In the genomic region with DNA sequence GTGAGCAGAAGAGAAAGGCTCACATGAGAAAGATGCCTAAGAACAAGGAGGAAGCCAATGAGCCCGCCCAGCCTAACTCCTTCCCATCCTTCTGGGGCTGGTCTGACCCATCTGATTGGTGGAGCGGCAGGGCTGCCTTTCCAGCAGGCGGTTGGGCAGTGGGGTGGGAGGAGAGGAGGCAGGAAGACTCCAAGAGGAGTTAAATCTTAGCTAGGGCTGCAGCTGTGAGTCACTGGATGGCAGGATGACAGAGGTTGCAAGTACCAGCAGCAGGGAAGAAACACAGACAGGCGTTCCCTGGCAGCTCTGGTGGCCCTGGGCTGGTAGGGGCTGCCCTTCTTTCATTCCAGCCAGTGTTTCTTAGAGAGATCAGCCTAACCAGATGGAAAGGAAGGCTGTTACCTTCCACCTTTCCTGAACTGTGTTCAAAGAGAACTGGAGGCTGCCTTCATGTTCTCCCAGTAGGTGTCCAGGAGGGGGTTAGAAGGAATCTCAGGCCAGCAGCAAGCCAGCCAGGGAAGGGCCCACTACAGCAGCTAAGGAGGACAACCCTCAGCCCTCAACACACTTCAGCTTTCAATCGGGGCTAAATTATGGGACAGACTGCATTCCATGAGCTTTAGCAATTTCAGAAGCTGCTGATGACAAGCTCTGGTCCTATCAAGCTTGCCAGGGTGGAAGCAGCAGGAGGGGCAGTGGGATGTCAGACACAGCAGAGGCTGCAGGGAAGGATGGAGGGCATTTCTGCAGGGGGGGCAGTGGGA, we compare ENCODE assay signal across 8 cellular contexts. TPM values are rescaled to one million over a fixed set of nuclear protein-coding genes. Genes with fewer than 3 reads are reported as not detected.
DNase-seq lines count a peak whose midpoint lies in the region; FAIRE-seq and TF ChIP-seq lines count a peak whose summit lies in the region.
"Had no signal": no experiment of that assay in that cellular context is flagged by ENCODE, and none has a peak within 500 bp of the region (broad histone marks: within the 10 kb centered on the region; RNA-seq: fewer than 3 reads in every experiment).

No MANE protein-coding gene starts in this region.

- no peaks in the 10 kb centered on the region for H3K27me3 ChIP-seq in NT2/D1 (ENCODE audit: insufficient read depth, insufficient read length)
- no peaks in the 10 kb centered on the region for H3K27me3 ChIP-seq in bronchial epithelial cell (ENCODE audit: control insufficient read depth, insufficient read depth, low read length)
- H3K27me3 ChIP-seq in effector memory CD4-positive, alpha-beta T cell (replicated peaks; ENCODE audit: control insufficient read depth, insufficient read depth, low read length, poor library complexity, severe bottlenecking): no peaks in the 10 kb centered on the region

- H3K27ac ChIP-seq in effector memory CD4-positive, alpha-beta T cell (ENCODE audit: insufficient read depth, low read length, poor library complexity, severe bottlenecking): no peak overlapping the region

- no peaks in the 10 kb centered on the region for H3K9me3 ChIP-seq in NT2/D1 (ENCODE audit: insufficient read depth, low read length)
- no peaks in the 10 kb centered on the region for H3K9me3 ChIP-seq in effector memory CD4-positive, alpha-beta T cell (ENCODE audit: control insufficient read depth, low read length)

- H3K9ac ChIP-seq in NT2/D1 (ENCODE audit: insufficient read length, low read depth): no peak overlapping the region

- DNase-seq in GM19239 (ENCODE audit: insufficient read length, low spot score) (no peak), NT2/D1 (ENCODE audit: low read depth, low spot score) (peak; percentile 74), bronchial epithelial cell (ENCODE audit: low read depth) (peak; percentile 87), islet precursor cell (peak; percentile 98)
- peak; percentile 52 for DNase-seq in stimulated activated CD8-positive, alpha-beta memory T cell treated with anti-CD3 and anti-CD28 coated beads, Interleukin-4, amount 100 ng/mL, for 48 hours
- DNase-seq in effector memory CD4-positive, alpha-beta T cell: no peak
- DNase-seq in activated CD4-positive, CD25-positive, alpha-beta regulatory T cell (lab: John Stamatoyannopoulos, UW): no peak
- DNase-seq: activated B cell treated with CpG ODN at 0.5 μM for 24 hours had no signal

- peaks cover 12% of the 10 kb centered on the region for H3K4me1 ChIP-seq in NT2/D1 (ENCODE audit: insufficient read depth, insufficient read length)
- peaks cover 6% of the 10 kb centered on the region for H3K4me1 ChIP-seq in effector memory CD4-positive, alpha-beta T cell (ENCODE audit: control insufficient read depth, insufficient read depth, low read length, poor library complexity, severe bottlenecking)

- H3K36me3 ChIP-seq in NT2/D1 (ENCODE audit: insufficient read depth, insufficient read length, low read length) (peaks cover 8% of the 10 kb centered on the region), bronchial epithelial cell (ENCODE audit: control insufficient read depth, insufficient read depth, low read length) (no peaks in the 10 kb centered on the region)
- H3K36me3 ChIP-seq in effector memory CD4-positive, alpha-beta T cell (ENCODE audit: control insufficient read depth, insufficient read depth, low read length): no peaks in the 10 kb centered on the region

- FAIRE-seq in GM19239 (lab: Jason Lieb, UNC): peak; percentile 8
- FAIRE-seq in bronchial epithelial cell (lab: Jason Lieb, UNC): no peak

- no peak for TF ChIP-seq CTCF in bronchial epithelial cell (IDR thresholded peaks at IDR 0.05; ENCODE audit: insufficient read depth, low read length, severe bottlenecking)

- H3K4me3 ChIP-seq in NT2/D1 (ENCODE audit: insufficient read length, low read depth): no peak overlapping the region
- no peak overlapping the region for H3K4me3 ChIP-seq in bronchial epithelial cell (ENCODE audit: low read depth, low read length)
- no peak overlapping the region for H3K4me3 ChIP-seq in effector memory CD4-positive, alpha-beta T cell (ENCODE audit: insufficient read depth, low read depth, low read length, poor library complexity, severe bottlenecking)

RNA-seq across cellular contexts. Expression of a gene that starts 50.3 kb away (rescaled TPM):
- 18.7 and 21.6 TPM in 2 replicates for total RNA-seq in bronchial epithelial cell

Comparison
In these comparisons a context has a peak if more than half of its experiments do, and no peak if none do; other contexts are left out.
1. DNase-seq: peak in NT2/D1 (single experiment), bronchial epithelial cell (single experiment), islet precursor cell (single experiment) and stimulated activated CD8-positive, alpha-beta memory T cell treated with anti-CD3 and anti-CD28 coated beads, Interleukin-4, amount 100 ng/mL, for 48 hours (single experiment); none in GM19239 (single experiment), effector memory CD4-positive, alpha-beta T cell (0 of 3) and activated CD4-positive, CD25-positive, alpha-beta regulatory T cell (0 of 4).